Comparison of ENCODE assay signal across 15 cellular contexts in genomic region chr1:158246650-158247049, GRCh38. TPM values are rescaled to one million over a fixed set of nuclear protein-coding genes. Genes with fewer than 3 reads are reported as not detected.
DNase-seq lines count a peak whose midpoint lies in the region; ATAC-seq and TF ChIP-seq lines count a peak whose summit lies in the region.
"Had no signal": no experiment of that assay in that cellular context is flagged by ENCODE, and none has a peak within 500 bp of the region (broad histone marks: within the 10 kb centered on the region; RNA-seq: fewer than 3 reads in every experiment).

No MANE protein-coding gene starts in this region.

- peak; percentile 64 for TF ChIP-seq CTCF in VCaP (conservative IDR thresholded peaks at IDR 0.05)

- H3K4me3 Mint-ChIP-seq in activated naive CD4-positive, alpha-beta T cell treated with anti-CD3 and anti-CD28 coated beads for 36 hours: no peak overlapping the region
- H3K4me3 Mint-ChIP-seq in activated naive CD4-positive, alpha-beta T cell treated with anti-CD3 and anti-CD28 coated beads, Interleukin-2, amount 10 ng/mL, durations not matched to agents 7 days and 5 days: no peak overlapping the region
- no peak overlapping the region for H3K4me3 Mint-ChIP-seq in stimulated activated naive B cell treated with anti-CD40 and anti-IgM and Interleukin-4, amounts not matched to agents 10 μg/mL and 1 μg/mL and 100 μg/mL, for 72 hours
- H3K4me3 Mint-ChIP-seq: nephron progenitor cell had no signal

- no peak overlapping the region for H3K27ac Mint-ChIP-seq in activated naive CD4-positive, alpha-beta T cell treated with anti-CD3 and anti-CD28 coated beads for 36 hours
- no peak overlapping the region for H3K27ac Mint-ChIP-seq in activated naive CD4-positive, alpha-beta T cell treated with anti-CD3 and anti-CD28 coated beads, Interleukin-2, amount 10 ng/mL, durations not matched to agents 7 days and 5 days
- no peak overlapping the region for H3K27ac Mint-ChIP-seq in stimulated activated naive B cell treated with anti-CD40 and anti-IgM and Interleukin-4, amounts not matched to agents 10 μg/mL and 1 μg/mL and 100 μg/mL, for 72 hours
- H3K27ac Mint-ChIP-seq: nephron progenitor cell had no signal

- peaks cover 19% of the 10 kb centered on the region for H3K4me1 Mint-ChIP-seq in activated naive CD4-positive, alpha-beta T cell treated with anti-CD3 and anti-CD28 coated beads for 36 hours (ENCODE audit: low read depth)
- H3K4me1 Mint-ChIP-seq in activated naive CD4-positive, alpha-beta T cell treated with anti-CD3 and anti-CD28 coated beads, Interleukin-2, amount 10 ng/mL, durations not matched to agents 7 days and 5 days: peaks cover 21% of the 10 kb centered on the region
- peaks cover 35 to 48% of the 10 kb centered on the region in 2 donors for H3K4me1 Mint-ChIP-seq in stimulated activated naive B cell treated with anti-CD40 and anti-IgM and Interleukin-4, amounts not matched to agents 10 μg/mL and 1 μg/mL and 100 μg/mL, for 72 hours
- H3K4me1 Mint-ChIP-seq: nephron progenitor cell had no signal

- no peaks in the 10 kb centered on the region for H3K36me3 Mint-ChIP-seq in activated naive CD4-positive, alpha-beta T cell treated with anti-CD3 and anti-CD28 coated beads for 36 hours (ENCODE audit: low read depth)
- no peaks in the 10 kb centered on the region for H3K36me3 Mint-ChIP-seq in activated naive CD4-positive, alpha-beta T cell treated with anti-CD3 and anti-CD28 coated beads, Interleukin-2, amount 10 ng/mL, durations not matched to agents 7 days and 5 days
- H3K36me3 Mint-ChIP-seq in stimulated activated naive B cell treated with anti-CD40 and anti-IgM and Interleukin-4, amounts not matched to agents 10 μg/mL and 1 μg/mL and 100 μg/mL, for 72 hours: peaks cover 3 to 5% of the 10 kb centered on the region in 2 donors

- intact Hi-C loops in activated naive CD4-positive, alpha-beta T cell treated with anti-CD3 and anti-CD28 coated beads for 36 hours (cut with micrococcal nuclease): loop anchor here (2.0 to 5.0 kb wide), 3 partner anchors 86 to 826 kb away; partner anchors contain the start of gene CD1B

- no peaks in the 10 kb centered on the region for H3K9me3 Mint-ChIP-seq in activated naive CD4-positive, alpha-beta T cell treated with anti-CD3 and anti-CD28 coated beads for 36 hours
- H3K9me3 Mint-ChIP-seq in activated naive CD4-positive, alpha-beta T cell treated with anti-CD3 and anti-CD28 coated beads, Interleukin-2, amount 10 ng/mL, durations not matched to agents 7 days and 5 days: peaks cover 11% of the 10 kb centered on the region
- H3K9me3 Mint-ChIP-seq in stimulated activated naive B cell treated with anti-CD40 and anti-IgM and Interleukin-4, amounts not matched to agents 10 μg/mL and 1 μg/mL and 100 μg/mL, for 72 hours: no peaks in the 10 kb centered on the region
- H3K9me3 Mint-ChIP-seq: nephron progenitor cell had no signal

- DNase-seq in activated naive CD4-positive, alpha-beta T cell treated with anti-CD3 and anti-CD28 coated beads for 36 hours: peak; percentile 5
- DNase-seq in activated naive CD4-positive, alpha-beta T cell treated with anti-CD3 and anti-CD28 coated beads, Interleukin-2, amount 10 ng/mL, durations not matched to agents 7 days and 5 days: no peak
- DNase-seq in KBM-7 (peak; percentile 13), DMS79 (lab: John Stamatoyannopoulos, UW) (no peak)
- peak; percentile 21 for DNase-seq in stimulated activated naive B cell treated with anti-CD40 and anti-IgM and Interleukin-4, amounts not matched to agents 10 μg/mL and 1 μg/mL and 100 μg/mL, for 72 hours
- DNase-seq: activated CD8-positive, alpha-beta memory T cell treated with anti-CD3 and anti-CD28 coated beads for 24 hours; GOT3; Kasumi-1; NCI-H524 treated with DMSO at 0.1 percent for 48 hours; nephron progenitor cell had no signal

- CTCF ChIA-PET in activated naive CD4-positive, alpha-beta T cell treated with anti-CD3 and anti-CD28 coated beads for 36 hours (lab: Charles Lee): no interaction called here
- CTCF ChIA-PET in activated naive CD4-positive, alpha-beta T cell treated with anti-CD3 and anti-CD28 coated beads, Interleukin-2, amount 10 ng/mL, durations not matched to agents 7 days and 5 days (lab: Charles Lee): interaction anchor here (1.3 to 3.6 kb wide), 3 partner anchors 43 to 824 kb away, joined by 3 to 24 read pairs (median 5); no protein-coding TSS in a partner anchor

- H3K27ac ChIP-seq in VCaP: no peak overlapping the region

- in situ Hi-C loops in KBM-7 (cut with MboI; ENCODE audit: low pct_unique_long_range_greater_than_20kb, low sequenced_read_pairs): no loop called here

- ATAC-seq in stimulated activated naive B cell treated with anti-CD40 and anti-IgM and Interleukin-4, amounts not matched to agents 10 μg/mL and 1 μg/mL and 100 μg/mL, for 72 hours (replicated peaks): peak; percentile 20 to 60
- ATAC-seq in HG03439 (IDR thresholded peaks at IDR 0.05; ENCODE audit: unreplicated experiment): no peak
- ATAC-seq in HG03565 (IDR thresholded peaks at IDR 0.05; ENCODE audit: unreplicated experiment): no peak

- peaks cover 45% of the 10 kb centered on the region for H3K27me3 Mint-ChIP-seq in activated naive CD4-positive, alpha-beta T cell treated with anti-CD3 and anti-CD28 coated beads for 36 hours (ENCODE audit: low read depth)
- H3K27me3 Mint-ChIP-seq in activated naive CD4-positive, alpha-beta T cell treated with anti-CD3 and anti-CD28 coated beads, Interleukin-2, amount 10 ng/mL, durations not matched to agents 7 days and 5 days: peaks cover 47% of the 10 kb centered on the region
- H3K27me3 Mint-ChIP-seq in stimulated activated naive B cell treated with anti-CD40 and anti-IgM and Interleukin-4, amounts not matched to agents 10 μg/mL and 1 μg/mL and 100 μg/mL, for 72 hours: no peaks in the 10 kb centered on the region

RNA-seq across cellular contexts. Expression of gene CD1A, which starts 7.6 kb away (rescaled TPM):
- total RNA-seq in activated naive CD4-positive, alpha-beta T cell treated with anti-CD3 and anti-CD28 coated beads for 36 hours: not detected
- total RNA-seq: frontal cortex, ureter had no signal

RNA-seq across cellular contexts. Expression of gene CD1C, which starts 43.1 kb away (rescaled TPM):
- total RNA-seq in activated naive CD4-positive, alpha-beta T cell treated with anti-CD3 and anti-CD28 coated beads for 36 hours: under 1 TPM; 0.19 to 0.37 TPM
- total RNA-seq: ureter had no signal

Comparison
In these comparisons a context has a peak if more than half of its experiments do, and no peak if none do; other contexts are left out.
1. DNase-seq: peak in activated naive CD4-positive, alpha-beta T cell treated with anti-CD3 and anti-CD28 coated beads for 36 hours (single experiment), KBM-7 (single experiment) and stimulated activated naive B cell treated with anti-CD40 and anti-IgM and Interleukin-4, amounts not matched to agents 10 μg/mL and 1 μg/mL and 100 μg/mL, for 72 hours (single experiment); none in activated naive CD4-positive, alpha-beta T cell treated with anti-CD3 and anti-CD28 coated beads, Interleukin-2, amount 10 ng/mL, durations not matched to agents 7 days and 5 days (single experiment) and DMS79 (single experiment).
2. ATAC-seq: peak in stimulated activated naive B cell treated with anti-CD40 and anti-IgM and Interleukin-4, amounts not matched to agents 10 μg/mL and 1 μg/mL and 100 μg/mL, for 72 hours (2 of 2); none in HG03439 (single experiment) and HG03565 (single experiment).